9 cellular contexts compared by ENCODE assay signal in genomic region chr14:89723930-89724915, GRCh38.
DNase-seq lines count a peak whose midpoint lies in the region; ATAC-seq, FAIRE-seq and TF ChIP-seq lines count a peak whose summit lies in the region.
"Had no signal": no experiment of that assay in that cellular context is flagged by ENCODE, and none has a peak within 500 bp of the region (broad histone marks: within the 10 kb centered on the region; RNA-seq: fewer than 3 reads in every experiment).

No MANE protein-coding gene starts in this region.

- peaks cover 66% of the 10 kb centered on the region for H3K4me1 Mint-ChIP-seq in activated CD8-positive, alpha-beta memory T cell treated with anti-CD3 and anti-CD28 coated beads, Interleukin-2, amount 10 ng/mL, durations not matched to agents 7 days and 5 days
- peaks cover 91% of the 10 kb centered on the region for H3K4me1 Mint-ChIP-seq in activated T-cell treated with anti-CD3 and anti-CD28 coated beads, Interleukin-2, amount 50 U/mL, for 72 hours (ENCODE audit: low read depth)

- H3K4me3 ChIP-seq in keratinocyte (ENCODE audit: control insufficient read depth in 2 of 3, extremely low read depth in 1 of 3, insufficient read depth in 2 of 3, low read depth in 1 of 3, low read length in 3 of 3) (peak overlapping the region in 1 of 3 experiments; percentile 17), thymus (ENCODE audit: low read length) (peak overlapping the region; percentile 19)

- no peaks in the 10 kb centered on the region for H4K20me1 ChIP-seq in keratinocyte (ENCODE audit: control insufficient read depth, extremely low read depth, insufficient read depth, low read length)

- peak overlapping the region; percentile 57 for H2AFZ ChIP-seq in keratinocyte (ENCODE audit: control insufficient read depth, low read length)

- 30% methylated on average over 15 of the region's 15 CpGs for WGBS in thymus

- H3K9me3 Mint-ChIP-seq in activated CD8-positive, alpha-beta memory T cell treated with anti-CD3 and anti-CD28 coated beads, Interleukin-2, amount 10 ng/mL, durations not matched to agents 7 days and 5 days (ENCODE audit: low read depth) = no peaks in the 10 kb centered on the region
- peaks cover 0 to 2% of the 10 kb centered on the region in 2 donors for H3K9me3 Mint-ChIP-seq in activated T-cell treated with anti-CD3 and anti-CD28 coated beads, Interleukin-2, amount 50 U/mL, for 72 hours

- peak; percentile 47 for ATAC-seq in activated CD8-positive, alpha-beta memory T cell treated with anti-CD3 and anti-CD28 coated beads, Interleukin-2, amount 10 ng/mL, durations not matched to agents 7 days and 5 days
- ATAC-seq in activated T-cell treated with anti-CD3 and anti-CD28 coated beads, Interleukin-2, amount 50 U/mL, for 72 hours (replicated peaks in 1 of 2) = peak; percentile 22 to 38
- ATAC-seq in left colon (no peak), GM18873 (IDR thresholded peaks at IDR 0.05; ENCODE audit: low FRiP score, unreplicated experiment) (no peak)

- H3K27me3 ChIP-seq in keratinocyte (ENCODE audit: control insufficient read depth, extremely low read depth, insufficient read depth, low read length) (no peaks in the 10 kb centered on the region), thymus (ENCODE audit: control insufficient read depth, insufficient read depth) (no peaks in the 10 kb centered on the region)

- CTCF ChIA-PET in activated CD8-positive, alpha-beta memory T cell treated with anti-CD3 and anti-CD28 coated beads, Interleukin-2, amount 10 ng/mL, durations not matched to agents 7 days and 5 days (lab: Charles Lee) = no interaction called here

- H3K9me1 ChIP-seq in keratinocyte (ENCODE audit: control insufficient read depth, extremely low read depth, insufficient read depth, low read length) = no peaks in the 10 kb centered on the region

- H3K9ac ChIP-seq in keratinocyte (ENCODE audit: control insufficient read depth, extremely low read depth, insufficient read depth, low read length) = no peak overlapping the region

- peak overlapping the region; percentile 69 for H3K4me3 Mint-ChIP-seq in activated CD8-positive, alpha-beta memory T cell treated with anti-CD3 and anti-CD28 coated beads, Interleukin-2, amount 10 ng/mL, durations not matched to agents 7 days and 5 days
- H3K4me3 Mint-ChIP-seq in activated T-cell treated with anti-CD3 and anti-CD28 coated beads, Interleukin-2, amount 50 U/mL, for 72 hours = peak overlapping the region; percentile 79 to 87

- H3K79me2 ChIP-seq in keratinocyte (ENCODE audit: control insufficient read depth, insufficient read depth, low read length) = no peaks in the 10 kb centered on the region

- H3K36me3 Mint-ChIP-seq in activated CD8-positive, alpha-beta memory T cell treated with anti-CD3 and anti-CD28 coated beads, Interleukin-2, amount 10 ng/mL, durations not matched to agents 7 days and 5 days = peaks cover 4% of the 10 kb centered on the region
- H3K36me3 Mint-ChIP-seq in activated T-cell treated with anti-CD3 and anti-CD28 coated beads, Interleukin-2, amount 50 U/mL, for 72 hours (ENCODE audit: insufficient read depth in 2 of 2) = peaks cover 0 to 2% of the 10 kb centered on the region in 2 donors

- H3K27me3 Mint-ChIP-seq in activated CD8-positive, alpha-beta memory T cell treated with anti-CD3 and anti-CD28 coated beads, Interleukin-2, amount 10 ng/mL, durations not matched to agents 7 days and 5 days = no peaks in the 10 kb centered on the region
- H3K27me3 Mint-ChIP-seq in activated T-cell treated with anti-CD3 and anti-CD28 coated beads, Interleukin-2, amount 50 U/mL, for 72 hours (ENCODE audit: low read depth) = no peaks in the 10 kb centered on the region

- dilution Hi-C loops in keratinocyte (cut with MboI; ENCODE audit: extremely low pct_ligation_motif_present, low sequenced_read_pairs) = no loop called here

- no peak for TF ChIP-seq CTCF in keratinocyte (optimal IDR thresholded peaks at IDR 0.05 in 1 of 3, IDR thresholded peaks at IDR 0.05 in 1 of 3, conservative IDR thresholded peaks at IDR 0.05 in 1 of 3; ENCODE audit: extremely low read depth in 1 of 3, insufficient read depth in 2 of 3, low read length in 3 of 3)

- no peaks in the 10 kb centered on the region for H3K36me3 ChIP-seq in keratinocyte (ENCODE audit: control insufficient read depth in 2 of 2, extremely low read depth in 1 of 2, insufficient read depth in 2 of 2, low read length in 2 of 2)
- no peaks in the 10 kb centered on the region for H3K36me3 ChIP-seq in thymus (ENCODE audit: control insufficient read depth, insufficient read depth)

- H3K27ac ChIP-seq in keratinocyte (ENCODE audit: control insufficient read depth, insufficient read depth, low read length) = no peak overlapping the region
- peak overlapping the region; percentile 89 for H3K27ac ChIP-seq in thymus (ENCODE audit: low read depth)

- no peak for FAIRE-seq in keratinocyte (lab: Jason Lieb, UNC)

- H3K4me1 ChIP-seq in keratinocyte (ENCODE audit: control insufficient read depth, extremely low read depth, insufficient read depth, low read length) (no peaks in the 10 kb centered on the region), thymus (ENCODE audit: control insufficient read depth, insufficient read depth, low read length) (peaks cover 31% of the 10 kb centered on the region)

- peak; percentile 49 for DNase-seq in activated CD8-positive, alpha-beta memory T cell treated with anti-CD3 and anti-CD28 coated beads, Interleukin-2, amount 10 ng/mL, durations not matched to agents 7 days and 5 days
- no peak for DNase-seq in activated CD8-positive, alpha-beta memory T cell treated with anti-CD3 and anti-CD28 coated beads, Interleukin-2, amount 50 U/mL, for 4 hours
- peak in 1 of 2 donors; percentile 21 for DNase-seq in activated T-cell treated with anti-CD3 and anti-CD28 coated beads, Interleukin-2, amount 50 U/mL, for 72 hours
- no peak for DNase-seq in keratinocyte (ENCODE audit: low read depth, low spot score)
- DNase-seq in left colon = no peak
- no peak for DNase-seq in NCI-H1417 treated with DMSO at 0.1 percent for 48 hours (lab: John Stamatoyannopoulos, UW)
- DNase-seq: SW 1271 had no signal

- peak overlapping the region; percentile 88 for H3K27ac Mint-ChIP-seq in activated CD8-positive, alpha-beta memory T cell treated with anti-CD3 and anti-CD28 coated beads, Interleukin-2, amount 10 ng/mL, durations not matched to agents 7 days and 5 days
- H3K27ac Mint-ChIP-seq in activated T-cell treated with anti-CD3 and anti-CD28 coated beads, Interleukin-2, amount 50 U/mL, for 72 hours = peak overlapping the region; percentile 91

- H3K9me3 ChIP-seq in keratinocyte (ENCODE audit: control insufficient read depth, low read depth, low read length) (no peaks in the 10 kb centered on the region), thymus (ENCODE audit: control insufficient read depth) (peaks cover 2% of the 10 kb centered on the region)

- intact Hi-C loops in left colon (cut with DNase I, micrococcal nuclease) = no loop called here

- H3K4me2 ChIP-seq in keratinocyte (ENCODE audit: control insufficient read depth, extremely low read depth, insufficient read depth, low read depth, low read length) = peak overlapping the region; percentile 41

Comparison
In these comparisons a context has a peak if more than half of its experiments do, and no peak if none do; other contexts are left out.
1. ATAC-seq: peak in activated CD8-positive, alpha-beta memory T cell treated with anti-CD3 and anti-CD28 coated beads, Interleukin-2, amount 10 ng/mL, durations not matched to agents 7 days and 5 days (single experiment) and activated T-cell treated with anti-CD3 and anti-CD28 coated beads, Interleukin-2, amount 50 U/mL, for 72 hours (2 of 2); none in left colon (single experiment) and GM18873 (single experiment).